ENCODE assay signal across 8 cellular contexts in the genomic region with DNA sequence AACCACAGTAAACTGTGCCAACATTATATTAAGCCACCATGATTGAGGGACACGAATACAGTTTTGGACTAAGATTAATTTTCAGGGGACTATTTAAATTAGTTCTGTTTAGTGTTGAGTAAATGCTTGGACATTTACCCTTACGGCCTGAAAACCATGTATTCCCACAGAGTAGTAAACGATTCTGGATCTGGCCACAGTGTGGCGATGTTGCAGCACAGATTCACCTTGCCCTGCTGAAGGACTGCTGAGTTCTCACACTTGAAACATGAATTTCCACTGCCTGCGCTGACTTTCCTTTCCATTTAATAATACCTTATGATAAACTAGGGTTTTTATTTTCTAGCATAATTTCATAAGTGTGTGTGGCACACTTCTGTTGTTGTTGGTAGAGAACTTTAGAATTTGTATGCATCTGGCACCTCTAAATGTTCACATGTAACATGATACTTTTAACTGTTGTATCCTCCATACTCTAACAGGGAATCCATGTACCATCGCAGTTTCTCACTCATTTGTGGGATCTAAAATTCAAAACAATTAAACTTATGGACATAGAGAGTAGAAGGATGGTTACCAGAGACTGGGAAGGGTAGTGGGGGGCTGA. TPM values are rescaled to one million over a fixed set of nuclear protein-coding genes. Genes with fewer than 3 reads are reported as not detected.
A peak's percentile ranks its signal among the peaks of the same experiment; 100 is the strongest.
DNase-seq lines count a peak whose midpoint lies in the region; ATAC-seq and TF ChIP-seq lines count a peak whose summit lies in the region.

No MANE protein-coding gene starts in this region.

- ATAC-seq in GM18508 (IDR thresholded peaks at IDR 0.05; ENCODE audit: insufficient read depth, unreplicated experiment), result peak; percentile 88
- peak; percentile 95 for ATAC-seq in HG02885 (IDR thresholded peaks at IDR 0.05; ENCODE audit: poor library complexity, unreplicated experiment)

- no peaks in the 10 kb centered on the region for H3K27me3 ChIP-seq in liver (ENCODE audit: control insufficient read depth in 4 of 4, insufficient read depth in 4 of 4, low read length in 3 of 4)

- DNase-seq in AG08396 (ENCODE audit: low spot score), result peak; percentile 64
- DNase-seq in NCI-H146 (lab: John Stamatoyannopoulos, UW), result peak; percentile 45
- DNase-seq in cerebellum (ENCODE audit: low spot score), result peak; percentile 41
- peak; percentile 10 for DNase-seq in stimulated activated CD8-positive, alpha-beta memory T cell treated with anti-CD3 and anti-CD28 coated beads, Interleukin-15, amount 100 ng/mL, for 1 hour (ENCODE audit: low read depth)

- H3K4me1 ChIP-seq in liver (ENCODE audit: control insufficient read depth in 4 of 4, insufficient read depth in 4 of 4, low read length in 3 of 4), result no peaks in the 10 kb centered on the region

- peak; percentile 89 for TF ChIP-seq RAD21 in liver (IDR thresholded peaks at IDR 0.05)

- no peaks in the 10 kb centered on the region for H3K36me3 ChIP-seq in liver (ENCODE audit: control insufficient read depth in 4 of 4, insufficient read depth in 3 of 4, low read depth in 1 of 4, low read length in 3 of 4)

- no peaks in the 10 kb centered on the region for H3K9me3 ChIP-seq in liver (ENCODE audit: control insufficient read depth in 4 of 4, low read length in 3 of 4)

- TF ChIP-seq CTCF in VCaP (conservative IDR thresholded peaks at IDR 0.05) (peak; percentile 95), liver (IDR thresholded peaks at IDR 0.05; ENCODE audit: low read depth, low read length, missing input control) (peak; percentile 81)

- H3K27ac ChIP-seq in VCaP (no peak overlapping the region), liver (ENCODE audit: low read depth in 1 of 2, low read length in 2 of 2) (no peak overlapping the region)

- no peak overlapping the region for H3K4me3 ChIP-seq in liver (ENCODE audit: low read depth in 1 of 3, low read length in 3 of 3)

- WGBS in liver, result 11% methylated on average over 6 of the region's 6 CpGs

- no peak overlapping the region for H3K9ac ChIP-seq in liver (ENCODE audit: low read depth in 1 of 2, low read length in 2 of 2)

TF ChIP-seq in liver, 16 proteins besides CTCF, POLR2A, EP300 and RAD21:
- no peak for TF ChIP-seq MAX (IDR thresholded peaks at IDR 0.05)
- TF ChIP-seq SP1 (IDR thresholded peaks at IDR 0.05), result no peak
- no peak for TF ChIP-seq RXRA (IDR thresholded peaks at IDR 0.05)

RNA-seq across cellular contexts. Expression of gene C3orf38, which starts 53.9 kb away (rescaled TPM):
- 46.1 TPM for total RNA-seq in cerebellum
- total RNA-seq in liver, result 10 to 100 TPM; 11.5 to 16.0 TPM
- 1 to 10 TPM; 4.6 to 4.7 TPM for polyA plus RNA-seq in liver

Comparison
In these comparisons a context has a peak if more than half of its experiments do, and no peak if none do; other contexts are left out.
1. DNase-seq: peak in every context shown above with its lines; median percentile 64 in AG08396; 45 in NCI-H146; 41 in cerebellum; 10 in stimulated activated CD8-positive, alpha-beta memory T cell treated with anti-CD3 and anti-CD28 coated beads, Interleukin-15, amount 100 ng/mL, for 1 hour.